In genomic region chr18:26040051-26040656, GRCh38 we compare ENCODE assay signal across 24 cellular contexts. TPM values are rescaled to one million over a fixed set of nuclear protein-coding genes. Genes with fewer than 3 reads are reported as not detected.
DNase-seq lines count a peak whose midpoint lies in the region; ATAC-seq and TF ChIP-seq lines count a peak whose summit lies in the region.
"Had no signal": no experiment of that assay in that cellular context is flagged by ENCODE, and none has a peak within 500 bp of the region (broad histone marks: within the 10 kb centered on the region; RNA-seq: fewer than 3 reads in every experiment).

No MANE protein-coding gene starts in this region.

- H3K56ac ChIP-seq in H9 (ENCODE audit: insufficient read length, low read depth, low read length), result no peak overlapping the region

- peaks cover 12 to 21% (median 19%) of the 10 kb centered on the region in 3 experiments for H3K36me3 Mint-ChIP-seq in H9 (ENCODE audit: insufficient read depth in 1 of 3, low read depth in 3 of 3)
- peaks cover 33% of the 10 kb centered on the region for H3K36me3 Mint-ChIP-seq in activated T-cell treated with anti-CD3 and anti-CD28 coated beads, Interleukin-2, amount 50 U/mL, for 4 hours (ENCODE audit: insufficient read depth)

- no peak overlapping the region for H2AFZ ChIP-seq in H9 (ENCODE audit: low read length)
- no peak overlapping the region for H2AFZ ChIP-seq in osteoblast (ENCODE audit: low read length)

- H2BK12ac ChIP-seq in H9 (ENCODE audit: insufficient read length, low read depth, low read length), result no peak overlapping the region

- no peaks in the 10 kb centered on the region for H4K20me1 ChIP-seq in H9 (ENCODE audit: control insufficient read depth, insufficient read depth, insufficient read length)
- no peaks in the 10 kb centered on the region for H4K20me1 ChIP-seq in osteoblast (ENCODE audit: insufficient read depth, low read length)

- H3K9me3 ChIP-seq in H9 (ENCODE audit: control insufficient read depth, low read depth, low read length) (no peaks in the 10 kb centered on the region), osteoblast (ENCODE audit: low read depth, low read length) (no peaks in the 10 kb centered on the region)
- H3K9me3 ChIP-seq: gastrocnemius medialis, right atrium auricular region, tibial artery had no signal

- H3T11ph ChIP-seq in H9 (ENCODE audit: low read length), result no peak overlapping the region

- H3K27me3 ChIP-seq in H9 (ENCODE audit: insufficient read depth, low read length) (no peaks in the 10 kb centered on the region), osteoblast (ENCODE audit: insufficient read depth, low read length) (no peaks in the 10 kb centered on the region)
- H3K27me3 ChIP-seq: gastrocnemius medialis, right atrium auricular region, tibial artery had no signal

- WGBS in H9 (ENCODE audit: extremely low coverage, insufficient read length, low lambda C conversion rate), result no CpG with 5 or more reads among the region's 1 CpG

- in situ Hi-C loops in SK-MEL-5 (cut with HindIII; ENCODE audit: low pct_unique_long_range_greater_than_20kb, low sequenced_read_pairs), result no loop called here

- H3K18ac ChIP-seq in H9 (ENCODE audit: insufficient read length, low read depth, low read length), result no peak overlapping the region

- no peak overlapping the region for H4K91ac ChIP-seq in H9 (ENCODE audit: insufficient read length, low read depth, low read length)

- no peak overlapping the region for H2BK15ac ChIP-seq in H9 (ENCODE audit: low read depth, low read length)

- peaks cover 27% of the 10 kb centered on the region for H3K36me3 ChIP-seq in osteoblast (ENCODE audit: insufficient read depth, low read length)

- TF ChIP-seq CTCF in H9 (conservative IDR thresholded peaks at IDR 0.05) (no peak), epithelial cell of esophagus (IDR thresholded peaks at IDR 0.05; ENCODE audit: insufficient read depth, low read depth, low read length, missing control alignments) (no peak), osteoblast (IDR thresholded peaks at IDR 0.05; ENCODE audit: extremely low read depth, low read depth, low read length) (no peak)

- H3K4me1 Mint-ChIP-seq in H9, result peaks cover 20 to 23% of the 10 kb centered on the region in 2 experiments
- H3K4me1 Mint-ChIP-seq in activated T-cell treated with anti-CD3 and anti-CD28 coated beads, Interleukin-2, amount 50 U/mL, for 4 hours (ENCODE audit: low read depth), result peaks cover 22% of the 10 kb centered on the region
- H3K4me1 Mint-ChIP-seq: activated CD4-positive, alpha-beta memory T cell treated with anti-CD3 and anti-CD28 coated beads, Interleukin-2, amount 10 ng/mL, durations not matched to agents 7 days and 5 days had no signal

- no peak overlapping the region for H3K23ac ChIP-seq in H9 (ENCODE audit: insufficient read length, low read depth, low read length)

- H3K79me2 ChIP-seq in H9 (ENCODE audit: insufficient read depth, low read length) (no peaks in the 10 kb centered on the region), osteoblast (ENCODE audit: insufficient read depth, low read length) (peaks cover 44% of the 10 kb centered on the region)

- H4K5ac ChIP-seq in H9 (ENCODE audit: insufficient read length, low read depth, low read length), result no peak overlapping the region

- DNase-seq in H9 (no peak), SK-MEL-5 (ENCODE audit: low read depth, low spot score) (peak; percentile 22), epithelial cell of esophagus (ENCODE audit: low read depth) (peak; percentile 76), osteoblast (ENCODE audit: insufficient read length, low spot score, missing footprints) (no peak), HPDE6-E6E7 (ENCODE audit: extremely low spot score) (no peak), H4 (ENCODE audit: low spot score) (no peak)
- no peak for DNase-seq in activated T-cell treated with anti-CD3 and anti-CD28 coated beads, Interleukin-2, amount 50 U/mL, for 4 hours
- DNase-seq: activated CD4-positive, alpha-beta memory T cell treated with anti-CD3 and anti-CD28 coated beads, Interleukin-2, amount 10 ng/mL, durations not matched to agents 7 days and 5 days; activated CD4-positive, CD25-positive, alpha-beta regulatory T cell; activated T-cell treated with anti-CD3 and anti-CD28 coated beads, Interleukin-2, amount 50 U/mL, for 1 hour; DMS53; gastrocnemius medialis; GDM1; islet precursor cell; NCI-H1105 treated with DMSO at 0.1 percent for 48 hours; RPMI8226; stimulated activated CD4-positive, alpha-beta T cell treated with anti-CD3 and anti-CD28 coated beads, Interleukin-12 subunit alpha, Interleukin-12 subunit beta, amount 100 ng/mL, for 4 hours; stimulated activated CD4-positive, alpha-beta T cell treated with anti-CD3 and anti-CD28 coated beads, Interleukin-4, amount 100 ng/mL, for 4 hours; T1000; tibial artery had no signal

- peaks cover 3% of the 10 kb centered on the region for H3K4me1 ChIP-seq in H9 (ENCODE audit: insufficient read depth, low read length)
- no peaks in the 10 kb centered on the region for H3K4me1 ChIP-seq in osteoblast (ENCODE audit: insufficient read depth, low read length)
- H3K4me1 ChIP-seq: gastrocnemius medialis, tibial artery had no signal

- H3K4me3 ChIP-seq in epithelial cell of esophagus (ENCODE audit: low read length), result no peak overlapping the region
- H3K4me3 ChIP-seq in osteoblast (ENCODE audit: insufficient read depth, low read length), result no peak overlapping the region
- H3K4me3 ChIP-seq: gastrocnemius medialis, right atrium auricular region, tibial artery had no signal

- peak overlapping the region in 2 of 3 experiments; percentile 76 to 77; a peak in 5 of 7 replicates for H3K27ac Mint-ChIP-seq in H9
- H3K27ac Mint-ChIP-seq: activated CD4-positive, alpha-beta memory T cell treated with anti-CD3 and anti-CD28 coated beads, Interleukin-2, amount 10 ng/mL, durations not matched to agents 7 days and 5 days; dendritic cell treated with granulocyte-macrophage colony-stimulating factor and Interleukin-4, amounts not matched to agents 40 ng/mL and 50 ng/mL, for 4 days; stimulated activated naive CD8-positive, alpha-beta T cell treated with anti-CD3 and anti-CD28 coated beads, Interleukin-15, Interleukin-2, amounts not matched to agents 100 ng/mL and 50 ng/mL, for 24 hours had no signal

- H2BK5ac ChIP-seq in H9 (ENCODE audit: insufficient read length, low read length), result no peak overlapping the region

- no peak overlapping the region for H3K14ac ChIP-seq in H9 (ENCODE audit: insufficient read depth, low read length)

- H3K23me2 ChIP-seq in H9 (ENCODE audit: insufficient read length, low read depth, low read length, poor library complexity, severe bottlenecking), result no peaks in the 10 kb centered on the region

- no peaks in the 10 kb centered on the region for H3K79me1 ChIP-seq in H9 (ENCODE audit: insufficient read depth, low read depth, low read length, poor library complexity, severe bottlenecking)

- no peak overlapping the region for H2BK120ac ChIP-seq in H9 (ENCODE audit: low read depth, low read length, poor library complexity, severe bottlenecking)

- H3K9me3 Mint-ChIP-seq in H9, result peaks cover 1 to 4% of the 10 kb centered on the region in 2 experiments; a peak in 4 of 5 replicates
- peaks cover under 1% of the 10 kb centered on the region for H3K9me3 Mint-ChIP-seq in activated T-cell treated with anti-CD3 and anti-CD28 coated beads, Interleukin-2, amount 50 U/mL, for 4 hours
- H3K9me3 Mint-ChIP-seq: activated CD4-positive, alpha-beta memory T cell treated with anti-CD3 and anti-CD28 coated beads, Interleukin-2, amount 10 ng/mL, durations not matched to agents 7 days and 5 days; dendritic cell treated with granulocyte-macrophage colony-stimulating factor and Interleukin-4, amounts not matched to agents 40 ng/mL and 50 ng/mL, for 4 days; stimulated activated naive CD8-positive, alpha-beta T cell treated with anti-CD3 and anti-CD28 coated beads, Interleukin-15, Interleukin-2, amounts not matched to agents 100 ng/mL and 50 ng/mL, for 24 hours had no signal

- H3K9ac ChIP-seq in H9 (ENCODE audit: extremely low read depth, insufficient read length, low read length), result no peak overlapping the region

- H3K27me3 Mint-ChIP-seq in H9 (ENCODE audit: low read depth), result no peaks in the 10 kb centered on the region
- H3K27me3 Mint-ChIP-seq in activated T-cell treated with anti-CD3 and anti-CD28 coated beads, Interleukin-2, amount 50 U/mL, for 4 hours (ENCODE audit: low read depth), result no peaks in the 10 kb centered on the region
- H3K27me3 Mint-ChIP-seq: activated CD4-positive, alpha-beta memory T cell treated with anti-CD3 and anti-CD28 coated beads, Interleukin-2, amount 10 ng/mL, durations not matched to agents 7 days and 5 days; dendritic cell treated with granulocyte-macrophage colony-stimulating factor and Interleukin-4, amounts not matched to agents 40 ng/mL and 50 ng/mL, for 4 days; stimulated activated naive CD8-positive, alpha-beta T cell treated with anti-CD3 and anti-CD28 coated beads, Interleukin-15, Interleukin-2, amounts not matched to agents 100 ng/mL and 50 ng/mL, for 24 hours had no signal

- H3K4me3 Mint-ChIP-seq in H9, result no peak overlapping the region
- no peak overlapping the region for H3K4me3 Mint-ChIP-seq in activated T-cell treated with anti-CD3 and anti-CD28 coated beads, Interleukin-2, amount 50 U/mL, for 4 hours
- H3K4me3 Mint-ChIP-seq: activated CD4-positive, alpha-beta memory T cell treated with anti-CD3 and anti-CD28 coated beads, Interleukin-2, amount 10 ng/mL, durations not matched to agents 7 days and 5 days; dendritic cell treated with granulocyte-macrophage colony-stimulating factor and Interleukin-4, amounts not matched to agents 40 ng/mL and 50 ng/mL, for 4 days; stimulated activated naive CD8-positive, alpha-beta T cell treated with anti-CD3 and anti-CD28 coated beads, Interleukin-15, Interleukin-2, amounts not matched to agents 100 ng/mL and 50 ng/mL, for 24 hours had no signal

- H3K4ac ChIP-seq in H9 (ENCODE audit: low read depth, low read length), result no peak overlapping the region

- no peak overlapping the region for H2AK5ac ChIP-seq in H9 (ENCODE audit: insufficient read length, low read length)

- ATAC-seq in activated T-cell treated with anti-CD3 and anti-CD28 coated beads, Interleukin-2, amount 50 U/mL, for 4 hours, result no peak
- ATAC-seq in GM21390 (IDR thresholded peaks at IDR 0.05; ENCODE audit: unreplicated experiment), result no peak
- ATAC-seq: gastrocnemius medialis had no signal

- H4K8ac ChIP-seq in H9 (replicated peaks; ENCODE audit: insufficient read length, low read depth, low read length), result no peak overlapping the region

- H3K4me2 ChIP-seq in H9 (ENCODE audit: insufficient read depth, insufficient read length, low read length) (no peak overlapping the region), osteoblast (ENCODE audit: insufficient read depth, low read length) (no peak overlapping the region)

- no peak overlapping the region for H2BK20ac ChIP-seq in H9 (ENCODE audit: low read depth, low read length, poor library complexity, severe bottlenecking)

- H3K27ac ChIP-seq in H9 (ENCODE audit: insufficient read length, low read depth, low read length) (no peak overlapping the region), osteoblast (ENCODE audit: low read depth, low read length) (peak overlapping the region; percentile 34)
- H3K27ac ChIP-seq: gastrocnemius medialis, right atrium auricular region, tibial artery had no signal

RNA-seq across cellular contexts. Expression of gene SS18, which starts 50.3 kb away (rescaled TPM):
- total RNA-seq in H9 (2021) (86.4 and 87.9 TPM in 2 replicates), osteoblast (120 and 132 TPM in 2 replicates)
- 71.5 and 81.6 TPM in 2 replicates for total RNA-seq in SK-MEL-5 (2014; rRNA removed; shearing (Covaris generic))
- 55.8 and 66.8 TPM in 2 replicates for polyA plus RNA-seq in SK-MEL-5 (2015; cell fraction: cytosol; rRNA removed)
- 474 and 544 TPM in 2 replicates for polyA plus RNA-seq in SK-MEL-5 (2015; cell fraction: nucleus; rRNA removed)
- total RNA-seq in activated T-cell treated with anti-CD3 and anti-CD28 coated beads, Interleukin-2, amount 50 U/mL, for 4 hours, result 10 to 100 TPM; 56.7 to 62.9 (median 59.3) TPM
- 80.7 and 92.0 TPM in 2 replicates for total RNA-seq in H4 (2014; rRNA removed; shearing (Covaris generic))

Comparison
In these comparisons a context has a peak if more than half of its experiments do, and no peak if none do; other contexts are left out.
1. DNase-seq: peak in SK-MEL-5 (single experiment) and epithelial cell of esophagus (single experiment); none in H9 (single experiment), osteoblast (single experiment), activated T-cell treated with anti-CD3 and anti-CD28 coated beads, Interleukin-2, amount 50 U/mL, for 4 hours (single experiment), HPDE6-E6E7 (single experiment) and H4 (single experiment).